ENCODE assay signal across 27 cellular contexts in genomic region chr21:31597683-31598082, GRCh38.
"Had no signal": no experiment of that assay in that cellular context is flagged by ENCODE, and none has a peak within 500 bp of the region (broad histone marks: within the 10 kb centered on the region; RNA-seq: fewer than 3 reads in every experiment).

No MANE protein-coding gene starts in this region.

- H3K4me1 ChIP-seq: adrenal gland, body of pancreas, colonic mucosa, left lung, lower lobe of right lung, parathyroid adenoma, stomach, tibial nerve had no signal

- DNase-seq: activated CD8-positive, alpha-beta memory T cell treated with anti-CD3 and anti-CD28 coated beads, Interleukin-2, amount 10 ng/mL, durations not matched to agents 7 days and 5 days; activated CD8-positive, alpha-beta T cell treated with anti-CD3 and anti-CD28 coated beads, Interleukin-2, amount 10 ng/mL, durations not matched to agents 7 days and 5 days; activated naive CD4-positive, alpha-beta T cell treated with anti-CD3 and anti-CD28 coated beads for 36 hours; activated naive CD8-positive, alpha-beta T cell treated with anti-CD3 and anti-CD28 coated beads for 36 hours; activated T-cell treated with anti-CD3 and anti-CD28 coated beads, Interleukin-2, amount 50 U/mL, for 48 hours; adrenal gland; aorta; body of pancreas; colonic mucosa; effector CD8-positive, alpha-beta T cell; kidney glomerular epithelial cell; left lung; lower lobe of right lung; mesenchymal stem cell; naive thymus-derived CD8-positive, alpha-beta T cell; occipital lobe; stimulated activated CD4-positive, alpha-beta T cell treated with anti-CD3 and anti-CD28 coated beads, Interleukin-15, amount 100 ng/mL, for 24 hours; stimulated activated CD4-positive, alpha-beta T cell treated with anti-CD3 and anti-CD28 coated beads, Interleukin-2, amount 100 ng/mL, for 24 hours; stimulated activated naive B cell treated with anti-CD40 and anti-IgM and Interleukin-4, amounts not matched to agents 10 μg/mL and 1 μg/mL and 100 μg/mL, for 72 hours; stomach had no signal

- H3K4me3 Mint-ChIP-seq: activated CD8-positive, alpha-beta memory T cell treated with anti-CD3 and anti-CD28 coated beads, Interleukin-2, amount 10 ng/mL, durations not matched to agents 7 days and 5 days; activated CD8-positive, alpha-beta T cell treated with anti-CD3 and anti-CD28 coated beads, Interleukin-2, amount 10 ng/mL, durations not matched to agents 7 days and 5 days; activated naive CD4-positive, alpha-beta T cell treated with anti-CD3 and anti-CD28 coated beads for 36 hours; activated naive CD8-positive, alpha-beta T cell treated with anti-CD3 and anti-CD28 coated beads for 36 hours; naive thymus-derived CD8-positive, alpha-beta T cell; neural crest cell; stimulated activated naive B cell treated with anti-CD40 and anti-IgM and Interleukin-4, amounts not matched to agents 10 μg/mL and 1 μg/mL and 100 μg/mL, for 72 hours; WTC11 had no signal

- H3K27ac ChIP-seq: adrenal gland, body of pancreas, colonic mucosa, left lung, lower lobe of right lung, parathyroid adenoma, right atrium auricular region, stomach, tibial nerve had no signal

- H3K27me3 ChIP-seq: adrenal gland, body of pancreas, colonic mucosa, left lung, right atrium auricular region, stomach, tibial nerve had no signal

- H3K27me3 Mint-ChIP-seq: activated naive CD8-positive, alpha-beta T cell treated with anti-CD3 and anti-CD28 coated beads for 36 hours; naive thymus-derived CD8-positive, alpha-beta T cell had no signal

- H2AFZ ChIP-seq: parathyroid adenoma had no signal

- H3K9me3 Mint-ChIP-seq: activated naive CD4-positive, alpha-beta T cell treated with anti-CD3 and anti-CD28 coated beads for 36 hours; activated T-helper 2 cell treated with anti-CD3 and anti-CD28 coated beads, Interferon-gamma antibody, Interleukin-2, Interleukin-4, amounts not matched to agents 10 μg/mL and 5 μg/mL and 100 μg/mL, durations not matched to agents 14 hours and 24 hours and 36 hours; naive thymus-derived CD8-positive, alpha-beta T cell; neural crest cell; stimulated activated naive B cell treated with anti-CD40 and anti-IgM and Interleukin-4, amounts not matched to agents 10 μg/mL and 1 μg/mL and 100 μg/mL, for 72 hours had no signal

- ATAC-seq: activated CD8-positive, alpha-beta memory T cell treated with anti-CD3 and anti-CD28 coated beads, Interleukin-2, amount 10 ng/mL, durations not matched to agents 7 days and 5 days; activated CD8-positive, alpha-beta T cell treated with anti-CD3 and anti-CD28 coated beads, Interleukin-2, amount 10 ng/mL, durations not matched to agents 7 days and 5 days; body of pancreas; left lung; lower lobe of right lung; naive thymus-derived CD8-positive, alpha-beta T cell; stimulated activated naive B cell treated with anti-CD40 and anti-IgM and Interleukin-4, amounts not matched to agents 10 μg/mL and 1 μg/mL and 100 μg/mL, for 72 hours; WTC11 had no signal

- H3K4me3 ChIP-seq: adrenal gland, body of pancreas, colonic mucosa, left lung, lower lobe of right lung, right atrium auricular region, stomach, tibial nerve had no signal

- H3K79me2 ChIP-seq: parathyroid adenoma had no signal

- H3K9me3 ChIP-seq: adrenal gland, body of pancreas, colonic mucosa, left lung, lower lobe of right lung, right atrium auricular region had no signal

- H3K36me3 ChIP-seq: adrenal gland, colonic mucosa, left lung, lower lobe of right lung, right atrium auricular region, stomach, tibial nerve had no signal

- H3K4me1 Mint-ChIP-seq: activated CD8-positive, alpha-beta memory T cell treated with anti-CD3 and anti-CD28 coated beads, Interleukin-2, amount 10 ng/mL, durations not matched to agents 7 days and 5 days; activated naive CD8-positive, alpha-beta T cell treated with anti-CD3 and anti-CD28 coated beads for 36 hours; stimulated activated naive B cell treated with anti-CD40 and anti-IgM and Interleukin-4, amounts not matched to agents 10 μg/mL and 1 μg/mL and 100 μg/mL, for 72 hours; WTC11 had no signal

- H3K27ac Mint-ChIP-seq: activated CD8-positive, alpha-beta memory T cell treated with anti-CD3 and anti-CD28 coated beads, Interleukin-2, amount 10 ng/mL, durations not matched to agents 7 days and 5 days; activated CD8-positive, alpha-beta T cell treated with anti-CD3 and anti-CD28 coated beads, Interleukin-2, amount 10 ng/mL, durations not matched to agents 7 days and 5 days; activated naive CD4-positive, alpha-beta T cell treated with anti-CD3 and anti-CD28 coated beads for 36 hours; activated naive CD8-positive, alpha-beta T cell treated with anti-CD3 and anti-CD28 coated beads for 36 hours; activated T-helper 2 cell treated with anti-CD3 and anti-CD28 coated beads, Interferon-gamma antibody, Interleukin-2, Interleukin-4, amounts not matched to agents 10 μg/mL and 5 μg/mL and 100 μg/mL, durations not matched to agents 14 hours and 24 hours and 36 hours; stimulated activated naive B cell treated with anti-CD40 and anti-IgM and Interleukin-4, amounts not matched to agents 10 μg/mL and 1 μg/mL and 100 μg/mL, for 72 hours; WTC11 had no signal

- FAIRE-seq: frontal cortex had no signal

- H3K9ac ChIP-seq: parathyroid adenoma had no signal

- H3K36me3 Mint-ChIP-seq: activated CD8-positive, alpha-beta memory T cell treated with anti-CD3 and anti-CD28 coated beads, Interleukin-2, amount 10 ng/mL, durations not matched to agents 7 days and 5 days; activated naive CD8-positive, alpha-beta T cell treated with anti-CD3 and anti-CD28 coated beads for 36 hours; naive thymus-derived CD8-positive, alpha-beta T cell; stimulated activated naive B cell treated with anti-CD40 and anti-IgM and Interleukin-4, amounts not matched to agents 10 μg/mL and 1 μg/mL and 100 μg/mL, for 72 hours; WTC11 had no signal
